ENCODE assay signal across 8 cellular contexts in genomic region chr20:10034717-10035571, GRCh38. TPM values are rescaled to one million over a fixed set of nuclear protein-coding genes. Genes with fewer than 3 reads are reported as not detected.
A peak's percentile ranks its signal among the peaks of the same experiment; 100 is the strongest.
DNase-seq lines count a peak whose midpoint lies in the region; ATAC-seq, FAIRE-seq and TF ChIP-seq lines count a peak whose summit lies in the region.

Gene ANKEF1, plus strand, starts transcription at chr20:10034987. Its CDS starts 3,315 bp downstream, at chr20:10038302.

- peak within 1 kb of the TSS; percentile 82 for H3K4me3 ChIP-seq in GM12878
- H3K4me3 ChIP-seq in iPS DF 6.9 (ENCODE audit: low read length), result peak within 1 kb of the TSS; percentile 64
- peak within 1 kb of the TSS; percentile 62 to 73 (median 64) for H3K4me3 ChIP-seq in gastrocnemius medialis

- in situ Hi-C loops in GM12878 (cut with MboI) (no loop called here), gastrocnemius medialis (cut with MboI; ENCODE audit: low sequenced_read_pairs in 4 of 4) (no loop called here)

- H3K27ac ChIP-seq in GM12878 (ENCODE audit: control insufficient read depth, insufficient read depth) (no peak within 1 kb of the TSS), iPS DF 6.9 (ENCODE audit: low read length) (no peak within 1 kb of the TSS), gastrocnemius medialis (peak within 1 kb of the TSS; percentile 29 to 53 (median 50))

- H3K4me2 ChIP-seq in GM12878 (ENCODE audit: control insufficient read depth, insufficient read depth), result peak within 1 kb of the TSS; percentile 82

- POLR2A ChIA-PET in GM12878 (lab: Charles Lee), result no interaction called here

- no peak for TF ChIP-seq CTCF in GM12878 (IDR thresholded peaks at IDR 0.05 in 2 of 3, conservative IDR thresholded peaks at IDR 0.05 in 1 of 3; ENCODE audit: control insufficient read depth in 2 of 3, extremely low read depth in 1 of 3, insufficient read depth in 1 of 3, low read depth in 3 of 3, low read length in 3 of 3)
- peak in 2 of 5 experiments; percentile 12 to 27 for TF ChIP-seq CTCF in gastrocnemius medialis (IDR thresholded peaks at IDR 0.05 in 4 of 5, conservative IDR thresholded peaks at IDR 0.05 in 1 of 5)

- H3K9me3 ChIP-seq in GM12878 (replicated peaks; ENCODE audit: control insufficient read depth, insufficient read depth, low read length), result no peaks in the 10 kb centered on the region
- no peaks in the 10 kb centered on the region for H3K9me3 ChIP-seq in iPS DF 6.9 (ENCODE audit: control insufficient read depth, insufficient read depth, low read length)
- no peaks in the 10 kb centered on the region for H3K9me3 ChIP-seq in gastrocnemius medialis

- no TSS peak for BruUV-seq in GM12878 (replicated peaks; lab: Mats Ljungman, UMichigan)

- TF ChIP-seq POLR2A in GM15510 (IDR thresholded peaks at IDR 0.05; ENCODE audit: borderline replicate concordance, extremely low read depth, insufficient read length) (peak; percentile 27), GM12878 (IDR thresholded peaks at IDR 0.05; ENCODE audit: low read depth, low read length) (peak; percentile 63), gastrocnemius medialis (IDR thresholded peaks at IDR 0.05) (no peak)

- H3K36me3 ChIP-seq in GM12878 (ENCODE audit: control insufficient read depth in 2 of 2, insufficient read depth in 2 of 2, low read length in 1 of 2) (no peaks in the 10 kb centered on the region), iPS DF 6.9 (ENCODE audit: control insufficient read depth, insufficient read depth, low read length) (no peaks in the 10 kb centered on the region), gastrocnemius medialis (no peaks in the 10 kb centered on the region)

- H3K27me3 ChIP-seq in GM12878 (replicated peaks in 1 of 2; ENCODE audit: control insufficient read depth in 2 of 2, insufficient read depth in 2 of 2, low read length in 1 of 2) (no peaks in the 10 kb centered on the region), iPS DF 6.9 (ENCODE audit: control insufficient read depth, insufficient read depth, low read length) (no peaks in the 10 kb centered on the region), gastrocnemius medialis (no peaks in the 10 kb centered on the region)

- DNase-seq in NCI-H1436 treated with DMSO at 0.1 percent for 48 hours (lab: John Stamatoyannopoulos, UW) (peak; percentile 45), T-helper 9 cell (peak; percentile 67), GM12878 (ENCODE audit: low read depth, low spot score) (no peak), iPS DF 6.9 (ENCODE audit: low read depth, low spot score) (peak; percentile 45), gastrocnemius medialis (peak; percentile 25 to 53), OCI-M2 (lab: John Stamatoyannopoulos, UW; ENCODE audit: unreplicated experiment) (no peak)

- no peak for TF ChIP-seq EP300 in GM12878 (IDR thresholded peaks at IDR 0.05; ENCODE audit: borderline replicate concordance in 1 of 2, control insufficient read depth in 1 of 2, low read depth in 2 of 2, low read length in 2 of 2)

- 2% methylated on average over 45 of the region's 65 CpGs for WGBS in GM12878 (ENCODE audit: insufficient coverage, insufficient replicate concordance, low lambda C conversion rate, missing lambda C conversion rate)
- no CpG with 5 or more reads among the region's 65 CpGs for WGBS in iPS DF 6.9 (ENCODE audit: insufficient coverage, insufficient read length)

- H4K20me1 ChIP-seq in GM12878 (ENCODE audit: control insufficient read depth, insufficient read depth), result no peaks in the 10 kb centered on the region

- peak within 1 kb of the TSS; percentile 62 for H3K9ac ChIP-seq in GM12878 (ENCODE audit: control insufficient read depth, insufficient read depth, low read length)

- peak within 1 kb of the TSS; percentile 83 for H2AFZ ChIP-seq in GM12878 (ENCODE audit: control insufficient read depth, low read depth, low read length)

- H3K79me2 ChIP-seq in GM12878 (ENCODE audit: control insufficient read depth, insufficient read depth, low read length), result no peaks in the 10 kb centered on the region

- RAD21 ChIA-PET in GM12878 (lab: Charles Lee; ENCODE audit: unreplicated experiment), result no interaction called here

- ATAC-seq in HG02870 (IDR thresholded peaks at IDR 0.05; ENCODE audit: unreplicated experiment) (peak; percentile 94), GM12878 (peak; percentile 99), gastrocnemius medialis (peak; percentile 85 to 91)

- CTCF ChIA-PET in GM12878 (lab: Yijun Ruan, JAX), result interaction anchor here (1.2 kb wide), 1 partner anchor 56 kb away, joined by 3 read pairs; no protein-coding TSS in a partner anchor

- intact Hi-C loops in GM12878 (cut with micrococcal nuclease; ENCODE audit: unreplicated experiment), result no loop called here
- intact Hi-C loops in gastrocnemius medialis (cut with DNase I; ENCODE audit: low total_unique reads), result no loop called here

- peak; percentile 54 for FAIRE-seq in GM12878 (lab: Jason Lieb, UNC)

- no peak for TF ChIP-seq RAD21 in GM12878 (IDR thresholded peaks at IDR 0.05; ENCODE audit: insufficient read depth, low read depth, low read length)

- SMC1A ChIA-PET in GM12878 (lab: Charles Lee; ENCODE audit: uncharacterized antibody, unreplicated experiment), result interaction anchor here (0.6 kb wide), 1 partner anchor 578 kb away, joined by 3 read pairs; no protein-coding TSS in a partner anchor

- H3K4me1 ChIP-seq in GM12878 (ENCODE audit: control insufficient read depth, insufficient read depth, low read length) (no peaks in the 10 kb centered on the region; the same call in 1 of the 2 replicates), iPS DF 6.9 (ENCODE audit: control insufficient read depth, insufficient read depth, low read length) (no peaks in the 10 kb centered on the region), gastrocnemius medialis (no peaks in the 10 kb centered on the region)

TF ChIP-seq in GM12878, 131 proteins besides CTCF, POLR2A, EP300 and RAD21 (continues in another document):
- TF ChIP-seq ZBTB11 (CRISPR knock-in tag; IDR thresholded peaks at IDR 0.05) (0 out of 2 replicates have a peak, but pooled peaks have one; percentile 55), RUNX3 (IDR thresholded peaks at IDR 0.05; ENCODE audit: low read length) (0 out of 2 replicates have a peak, but pooled peaks have one; percentile 9), SIX5 (IDR thresholded peaks at IDR 0.05; ENCODE audit: low read depth, low read length, severe bottlenecking) (no peak), EGR1 (IDR thresholded peaks at IDR 0.05; ENCODE audit: borderline replicate concordance in 1 of 2, low read depth in 2 of 2, low read length in 2 of 2) (peak; percentile 19 to 89), GABPA (IDR thresholded peaks at IDR 0.05; ENCODE audit: low read depth) (peak; percentile 56; the same call in 1 of the 2 replicates)

RNA-seq across cellular contexts. Expression of gene ANKEF1, which starts in this region (rescaled TPM):
- not detected in 2 replicates for total RNA-seq in GM12878 (2013; cell fraction: nucleolus; rRNA removed)
- 1.2 and 1.3 TPM in 2 replicates for total RNA-seq in GM12878 (2014; rRNA removed)
- 0.81 and 1.2 TPM in 2 replicates for total RNA-seq in GM12878 (2014; rRNA removed; fragmentation: Illumina TruSeq; extraction: Trizol)
- total RNA-seq in GM12878 (2021), result 1.2 and 1.4 TPM in 2 replicates
- 0.46 TPM for polyA plus RNA-seq in GM12878 (2011; ENCODE audit: low read depth)
- polyA plus RNA-seq in GM12878 (2011; rRNA removed), result 0.04 TPM in 1 of 2 replicates, not detected in the other
- 0.01 and 0.02 TPM in 2 replicates for polyA plus RNA-seq in GM12878 (2011; cell fraction: cytosol; rRNA removed)
- 0.03 TPM in 1 of 2 replicates, not detected in the other for polyA plus RNA-seq in GM12878 (2011; cell fraction: nucleus; rRNA removed)
- 0.47 and 0.76 TPM in 2 replicates for polyA plus RNA-seq in GM12878 (2012)
- polyA plus RNA-seq in GM12878 (2014; fragmentation: Illumina TruSeq; extraction: Trizol), result 0.98 and 2.0 TPM in 2 replicates
- polyA plus RNA-seq in GM12878 (2014; fragmentation: Nextera tagmentation; extraction: Ambion mirVana), result under 1 TPM; 0.13 to 0.33 TPM
- 0.74 and 0.93 TPM in 2 replicates for polyA plus RNA-seq in GM12878 (2014; rRNA removed)
- polyA plus RNA-seq in GM12878 (2016; fragmentation: Nextera tagmentation; extraction: Ambion mirVana), result 1 to 10 TPM; 2.5 to 3.0 TPM
- 0.05 and 0.07 TPM in 2 replicates for polyA minus RNA-seq in GM12878 (2011; rRNA and poly(A)+ RNA removed)
- polyA minus RNA-seq in GM12878 (2011; cell fraction: cytosol; rRNA and poly(A)+ RNA removed), result not detected in 2 replicates
- polyA minus RNA-seq in GM12878 (2011; cell fraction: nucleus; rRNA and poly(A)+ RNA removed), result 0.10 TPM in 1 of 2 replicates, not detected in the other
- 1 to 10 TPM in 2 of 4 donors, under 1 TPM in 2; 0.62 to 1.4 (median 1.0) TPM for total RNA-seq in gastrocnemius medialis

Comparison
In these comparisons a context has a peak if more than half of its experiments do, and no peak if none do; other contexts are left out.
1. POLR2A ChIP-seq: peak in GM15510 (single experiment) and GM12878 (single experiment); none in gastrocnemius medialis (0 of 2).
2. DNase-seq: peak in NCI-H1436 treated with DMSO at 0.1 percent for 48 hours (single experiment), T-helper 9 cell (single experiment), iPS DF 6.9 (single experiment) and gastrocnemius medialis (2 of 2); none in GM12878 (single experiment) and OCI-M2 (single experiment).
3. H3K27ac ChIP-seq: peak in gastrocnemius medialis (4 of 4); none in GM12878 (single experiment) and iPS DF 6.9 (single experiment).
4. Peak in every context shown above with its lines, with median percentiles within 50 percentile points of each other: ATAC-seq and H3K4me3 ChIP-seq.